ENCODE assay signal across 25 cellular contexts in the genomic region with DNA sequence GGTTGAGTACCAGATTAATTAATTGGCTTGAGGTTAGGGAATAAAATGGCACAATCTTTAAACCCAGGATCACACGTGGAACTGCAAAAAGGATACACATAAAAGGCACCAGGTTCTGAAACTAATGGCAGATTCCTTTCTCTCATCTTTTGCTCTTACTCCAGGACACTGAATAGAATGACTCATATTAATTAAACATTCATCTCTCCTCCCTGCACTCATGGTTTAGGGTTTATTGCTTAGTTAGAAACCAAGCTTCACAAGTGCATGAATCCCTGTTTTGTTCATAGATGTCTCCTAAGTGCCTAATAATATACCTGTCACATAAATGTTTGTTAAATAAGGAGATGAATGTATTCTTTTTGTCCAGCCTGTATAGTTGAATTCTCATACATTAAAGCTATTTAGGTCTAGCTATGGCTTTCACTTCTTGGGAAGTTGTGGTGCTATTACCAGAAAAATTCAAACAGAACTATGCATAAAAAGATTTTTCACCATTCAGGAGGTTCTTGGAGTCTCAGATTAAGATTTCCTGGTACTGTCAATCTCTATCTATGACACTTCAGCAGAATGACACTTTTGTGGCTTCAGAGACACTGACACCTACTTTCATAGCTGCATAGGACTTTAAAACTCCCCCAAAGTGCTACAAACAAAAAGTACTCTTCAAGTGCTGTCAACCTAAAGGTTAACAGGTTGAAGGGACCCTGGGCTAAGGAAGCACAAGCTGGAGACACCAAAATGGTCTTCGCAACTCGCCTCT. TPM values are rescaled to one million over a fixed set of nuclear protein-coding genes. Genes with fewer than 3 reads are reported as not detected.
DNase-seq lines count a peak whose midpoint lies in the region; ATAC-seq and TF ChIP-seq lines count a peak whose summit lies in the region.
"Had no signal": no experiment of that assay in that cellular context is flagged by ENCODE, and none has a peak within 500 bp of the region (broad histone marks: within the 10 kb centered on the region; RNA-seq: fewer than 3 reads in every experiment).

No MANE protein-coding gene starts in this region.

- CTCF ChIA-PET in activated naive CD4-positive, alpha-beta T cell treated with anti-CD3 and anti-CD28 coated beads, Interleukin-2, amount 10 ng/mL, durations not matched to agents 7 days and 5 days (lab: Charles Lee), result interaction anchor here (0.9 kb wide), 1 partner anchor 142 kb away, joined by 3 read pairs; no protein-coding TSS in a partner anchor

- TF ChIP-seq CTCF in heart left ventricle (IDR thresholded peaks at IDR 0.05) (no peak), parathyroid adenoma (IDR thresholded peaks at IDR 0.05) (no peak)

- peak overlapping the region; percentile 45 for H3K4me2 ChIP-seq in parathyroid adenoma (ENCODE audit: low read length)
- H3K4me2 ChIP-seq: BLaER1 treated with 17β-estradiol and CSF1 and Interleukin-3, amounts not matched to agents 10 nM and 100 nM had no signal

- H3K9me3 Mint-ChIP-seq in activated naive CD4-positive, alpha-beta T cell treated with anti-CD3 and anti-CD28 coated beads, Interleukin-2, amount 10 ng/mL, durations not matched to agents 7 days and 5 days, result peaks cover 3% of the 10 kb centered on the region
- H3K9me3 Mint-ChIP-seq in T-helper 2 cell treated with Interferon-gamma antibody and Interleukin-4, amounts not matched to agents 5 μg/mL and 100 μg/mL, for 36 hours, result peaks cover 10% of the 10 kb centered on the region

- WGBS in heart left ventricle, 4 donors, result 59 to 69% (median 62%) methylated on average over 3 of the region's 3 CpGs

- H2AFZ ChIP-seq in parathyroid adenoma, result no peak overlapping the region

- H3K4me1 ChIP-seq in heart left ventricle (peaks cover 0 to 14% (median 1%) of the 10 kb centered on the region in 12 donors), parathyroid adenoma (no peaks in the 10 kb centered on the region)
- H3K4me1 ChIP-seq: Caco-2 had no signal

- TF ChIP-seq POLR2A in heart left ventricle (IDR thresholded peaks at IDR 0.05), result no peak

- no peak overlapping the region for H3K4me3 Mint-ChIP-seq in activated naive CD4-positive, alpha-beta T cell treated with anti-CD3 and anti-CD28 coated beads, Interleukin-2, amount 10 ng/mL, durations not matched to agents 7 days and 5 days
- no peak overlapping the region for H3K4me3 Mint-ChIP-seq in T-helper 2 cell treated with Interferon-gamma antibody and Interleukin-4, amounts not matched to agents 5 μg/mL and 100 μg/mL, for 36 hours
- H3K4me3 Mint-ChIP-seq: activated CD4-positive, alpha-beta T cell treated with anti-CD3 and anti-CD28 coated beads for 36 hours; endodermal cell; naive thymus-derived CD8-positive, alpha-beta T cell; type B pancreatic cell had no signal

- no peaks in the 10 kb centered on the region for H3K79me2 ChIP-seq in parathyroid adenoma

- H3K4me1 Mint-ChIP-seq in activated naive CD4-positive, alpha-beta T cell treated with anti-CD3 and anti-CD28 coated beads, Interleukin-2, amount 10 ng/mL, durations not matched to agents 7 days and 5 days, result peaks cover 54% of the 10 kb centered on the region
- H3K4me1 Mint-ChIP-seq in T-helper 2 cell treated with Interferon-gamma antibody and Interleukin-4, amounts not matched to agents 5 μg/mL and 100 μg/mL, for 36 hours (ENCODE audit: low read depth), result peaks cover 15% of the 10 kb centered on the region

- no peaks in the 10 kb centered on the region for H3K36me3 ChIP-seq in heart left ventricle
- no peaks in the 10 kb centered on the region for H3K36me3 ChIP-seq in parathyroid adenoma (ENCODE audit: control insufficient read depth, insufficient read depth, low read length)
- H3K36me3 ChIP-seq: BLaER1 treated with 17β-estradiol and CSF1 and Interleukin-3, amounts not matched to agents 10 nM and 100 nM; esophagus squamous epithelium; lower lobe of right lung had no signal

- H3K27me3 ChIP-seq in heart left ventricle (peaks cover 0 to 6% (median 0%) of the 10 kb centered on the region in 9 donors), parathyroid adenoma (ENCODE audit: control insufficient read depth, insufficient read depth, low read length) (no peaks in the 10 kb centered on the region)

- no peak for ATAC-seq in heart left ventricle
- ATAC-seq: naive thymus-derived CD8-positive, alpha-beta T cell had no signal

- peaks cover 23% of the 10 kb centered on the region for H3K27me3 Mint-ChIP-seq in activated naive CD4-positive, alpha-beta T cell treated with anti-CD3 and anti-CD28 coated beads, Interleukin-2, amount 10 ng/mL, durations not matched to agents 7 days and 5 days
- peaks cover 28% of the 10 kb centered on the region for H3K27me3 Mint-ChIP-seq in T-helper 2 cell treated with Interferon-gamma antibody and Interleukin-4, amounts not matched to agents 5 μg/mL and 100 μg/mL, for 36 hours (ENCODE audit: low read depth)

- intact Hi-C loops in heart left ventricle (cut with DNase I), result loop anchor here in 1 of 10 donors (10.0 kb wide), 1 partner anchor 126 kb away; no protein-coding TSS in a partner anchor

- peak overlapping the region; percentile 4 for H3K27ac Mint-ChIP-seq in activated naive CD4-positive, alpha-beta T cell treated with anti-CD3 and anti-CD28 coated beads, Interleukin-2, amount 10 ng/mL, durations not matched to agents 7 days and 5 days
- H3K27ac Mint-ChIP-seq in T-helper 2 cell treated with Interferon-gamma antibody and Interleukin-4, amounts not matched to agents 5 μg/mL and 100 μg/mL, for 36 hours, result no peak overlapping the region
- H3K27ac Mint-ChIP-seq: activated CD4-positive, alpha-beta T cell treated with anti-CD3 and anti-CD28 coated beads for 36 hours; endodermal cell; naive thymus-derived CD8-positive, alpha-beta T cell; type B pancreatic cell had no signal

- H3K9ac ChIP-seq in parathyroid adenoma, result no peak overlapping the region
- H3K9ac ChIP-seq: BLaER1 treated with 17β-estradiol and CSF1 and Interleukin-3, amounts not matched to agents 10 nM and 100 nM had no signal

- DNase-seq in activated naive CD4-positive, alpha-beta T cell treated with anti-CD3 and anti-CD28 coated beads, Interleukin-2, amount 10 ng/mL, durations not matched to agents 7 days and 5 days, result no peak
- no peak for DNase-seq in activated naive CD4-positive, alpha-beta T cell treated with anti-CD3 and anti-CD28 coated beads, Interleukin-2, amount 50 U/mL, for 16 hours
- peak; percentile 45 for DNase-seq in NCI-H69 (lab: John Stamatoyannopoulos, UW)
- DNase-seq in heart left ventricle, result no peak
- no peak for DNase-seq in T-helper 2 cell treated with Interferon-gamma antibody and Interleukin-4, amounts not matched to agents 5 μg/mL and 100 μg/mL, for 36 hours (ENCODE audit: low spot score)
- no peak for DNase-seq in iPS-NIHi7 (ENCODE audit: extremely low spot score)
- DNase-seq: activated CD4-positive, alpha-beta T cell treated with anti-CD3 and anti-CD28 coated beads for 36 hours; activated naive CD4-positive, alpha-beta T cell treated with Interleukin-2 at 50 U/mL for 16 hours; amygdala; Caco-2; cortex of kidney; endodermal cell; esophagus squamous epithelium; HCEC 1CT; islet precursor cell; lower lobe of right lung; naive thymus-derived CD8-positive, alpha-beta T cell; NCI-H748 treated with DMSO at 0.1 percent for 48 hours; stimulated activated CD4-positive, alpha-beta T cell treated with anti-CD3 and anti-CD28 coated beads, Interleukin-2, amount 100 ng/mL, for 48 hours had no signal

- peak overlapping the region in 7 of 12 donors; percentile 4 to 75 (median 58) for H3K27ac ChIP-seq in heart left ventricle
- no peak overlapping the region for H3K27ac ChIP-seq in parathyroid adenoma
- H3K27ac ChIP-seq: BLaER1 treated with 17β-estradiol and CSF1 and Interleukin-3, amounts not matched to agents 10 nM and 100 nM; esophagus squamous epithelium; lower lobe of right lung; RWPE1 had no signal

- peaks cover 3% of the 10 kb centered on the region for H3K36me3 Mint-ChIP-seq in activated naive CD4-positive, alpha-beta T cell treated with anti-CD3 and anti-CD28 coated beads, Interleukin-2, amount 10 ng/mL, durations not matched to agents 7 days and 5 days
- no peaks in the 10 kb centered on the region for H3K36me3 Mint-ChIP-seq in T-helper 2 cell treated with Interferon-gamma antibody and Interleukin-4, amounts not matched to agents 5 μg/mL and 100 μg/mL, for 36 hours (ENCODE audit: low read depth)

- H3K4me3 ChIP-seq in heart left ventricle (no peak overlapping the region), parathyroid adenoma (ENCODE audit: low read depth, low read length) (no peak overlapping the region)
- H3K4me3 ChIP-seq: BLaER1 treated with 17β-estradiol and CSF1 and Interleukin-3, amounts not matched to agents 10 nM and 100 nM; esophagus squamous epithelium; lower lobe of right lung had no signal

- peaks cover 0 to 9% (median 2%) of the 10 kb centered on the region in 12 donors for H3K9me3 ChIP-seq in heart left ventricle
- no peaks in the 10 kb centered on the region for H3K9me3 ChIP-seq in parathyroid adenoma (ENCODE audit: control insufficient read depth, low read length)
- H3K9me3 ChIP-seq: Caco-2, esophagus squamous epithelium, lower lobe of right lung had no signal

RNA-seq across cellular contexts. Expression of a gene that starts 7.4 kb away (rescaled TPM):
- 100 to 1,000 TPM in 1 of 9 donors, 10 to 100 TPM in 8; 20.5 to 130 (median 47.4) TPM for total RNA-seq in heart left ventricle
- 10 to 100 TPM in 1 of 2 donors, 1 to 10 TPM in 1; 5.6 to 35.8 TPM for polyA plus RNA-seq in heart left ventricle
- total RNA-seq: activated CD4-positive, alpha-beta T cell treated with anti-CD3 and anti-CD28 coated beads for 36 hours; Daoy; T-helper 2 cell treated with Interferon-gamma antibody and Interleukin-4, amounts not matched to agents 100 ng/mL and 5 ng/mL, for 36 hours had no signal
